In genomic region chr1:223738465-223739365, GRCh38 we compare ENCODE assay signal across 1 cellular context.
TF ChIP-seq lines count a peak whose summit lies in the region.

No MANE protein-coding gene starts in this region.

TF ChIP-seq in IMR-90, 13 proteins besides CTCF, POLR2A, EP300 and RAD21:
- no peak for TF ChIP-seq MAFK (IDR thresholded peaks at IDR 0.05; ENCODE audit: low read depth, low read length)
- TF ChIP-seq CEBPB (IDR thresholded peaks at IDR 0.05; ENCODE audit: low read depth, low read length), result no peak
- TF ChIP-seq RCOR1 (IDR thresholded peaks at IDR 0.05; ENCODE audit: insufficient replicate concordance, low read length), result no peak
- no peak for TF ChIP-seq MAZ (IDR thresholded peaks at IDR 0.05; ENCODE audit: borderline replicate concordance, low read depth, low read length)
- TF ChIP-seq NFE2L2 (IDR thresholded peaks at IDR 0.05; ENCODE audit: low read depth, low read length), result no peak
- TF ChIP-seq USF2 (IDR thresholded peaks at IDR 0.05; ENCODE audit: low read depth, low read length), result no peak
- TF ChIP-seq RFX5 (IDR thresholded peaks at IDR 0.05; ENCODE audit: low read depth, low read length), result no peak
- no peak for TF ChIP-seq ELK1 (IDR thresholded peaks at IDR 0.05; ENCODE audit: borderline replicate concordance, low read depth, low read length)
- no peak for TF ChIP-seq MXI1 (IDR thresholded peaks at IDR 0.05; ENCODE audit: borderline replicate concordance, low read depth, low read length)
- no peak for TF ChIP-seq CHD1 (IDR thresholded peaks at IDR 0.05; ENCODE audit: low read depth, low read length)
- no peak for TF ChIP-seq BHLHE40 (IDR thresholded peaks at IDR 0.05; ENCODE audit: low read depth, low read length)
- TF ChIP-seq SMC3 (IDR thresholded peaks at IDR 0.05; ENCODE audit: low read depth, low read length), result no peak
- no peak for TF ChIP-seq FOS (IDR thresholded peaks at IDR 0.05; ENCODE audit: low read depth, low read length)
